11 cellular contexts compared by ENCODE assay signal in genomic region chr11:78562398-78562797, GRCh38. TPM values are rescaled to one million over a fixed set of nuclear protein-coding genes. Genes with fewer than 3 reads are reported as not detected.
DNase-seq lines count a peak whose midpoint lies in the region; ATAC-seq, FAIRE-seq and TF ChIP-seq lines count a peak whose summit lies in the region.
"Had no signal": no experiment of that assay in that cellular context is flagged by ENCODE, and none has a peak within 500 bp of the region (broad histone marks: within the 10 kb centered on the region; RNA-seq: fewer than 3 reads in every experiment).

No MANE protein-coding gene starts in this region.

- ATAC-seq in gastrocnemius medialis (no peak), HG02588 (IDR thresholded peaks at IDR 0.05; ENCODE audit: unreplicated experiment) (no peak), HG03520 (IDR thresholded peaks at IDR 0.05; ENCODE audit: unreplicated experiment) (no peak)
- ATAC-seq: left lobe of liver had no signal

- DNase-seq in M059J (ENCODE audit: low read depth) (peak; percentile 74), gastrocnemius medialis (no peak), posterior cingulate gyrus (no peak), small intestine (no peak)
- DNase-seq: central memory CD4-positive, alpha-beta T cell; NCI-H2029 treated with DMSO at 0.1 percent for 48 hours had no signal

- no peaks in the 10 kb centered on the region for H3K9me3 ChIP-seq in DOHH2 (ENCODE audit: control insufficient read depth, insufficient read depth, low read length)
- no peaks in the 10 kb centered on the region for H3K9me3 ChIP-seq in gastrocnemius medialis
- H3K9me3 ChIP-seq in small intestine (ENCODE audit: control insufficient read depth, low read depth), result no peaks in the 10 kb centered on the region

- H3K36me3 ChIP-seq in DOHH2 (ENCODE audit: control insufficient read depth, low read length) (peaks cover 72% of the 10 kb centered on the region), gastrocnemius medialis (peaks cover 0 to 12% of the 10 kb centered on the region in 2 donors), small intestine (ENCODE audit: control insufficient read depth in 2 of 2, insufficient read depth in 2 of 2, low read length in 2 of 2) (peaks cover 0 to 6% of the 10 kb centered on the region in 2 donors)

- intact Hi-C loops in gastrocnemius medialis (cut with DNase I; ENCODE audit: low total_unique reads), result loop anchor here (1.0 to 5.0 kb wide), 3 partner anchors 145 to 425 kb away; partner anchors contain the start of genes ALG8 and GAB2
- intact Hi-C loops in posterior cingulate gyrus (cut with DNase I), result loop anchor here (5.0 kb wide), 1 partner anchor 140 kb away; no protein-coding TSS in a partner anchor

- H3K4me1 ChIP-seq in DOHH2 (ENCODE audit: control insufficient read depth, low read length) (peaks cover 41% of the 10 kb centered on the region), gastrocnemius medialis (peaks cover 4 to 11% of the 10 kb centered on the region in 2 donors), small intestine (ENCODE audit: control insufficient read depth in 2 of 2, insufficient read depth in 1 of 2, low read depth in 1 of 2, low read length in 1 of 2) (peaks cover 3 to 9% of the 10 kb centered on the region in 2 donors)

- no peaks in the 10 kb centered on the region for H3K9me2 ChIP-seq in DOHH2 (replicated peaks; ENCODE audit: control insufficient read depth, low read length)

- FAIRE-seq in endometrium (lab: Jason Lieb, UNC) (peak; percentile 86), small intestine (lab: Jason Lieb, UNC) (no peak)

- in situ Hi-C loops in gastrocnemius medialis (cut with MboI; ENCODE audit: low sequenced_read_pairs in 4 of 4), result loop anchor here (5.0 to 25.0 kb wide), 5 partner anchors 145 to 425 kb away; partner anchors contain the start of genes ALG8 (in 3 of the 4) and GAB2 (in 3 of the 4)

- peak overlapping the region; percentile 21 for H3K4me2 ChIP-seq in DOHH2 (ENCODE audit: low read length)

- no peak for TF ChIP-seq POLR2A in gastrocnemius medialis (IDR thresholded peaks at IDR 0.05)

- TF ChIP-seq CTCF in DOHH2 (IDR thresholded peaks at IDR 0.05; ENCODE audit: low read depth, low read length, poor library complexity, severe bottlenecking) (no peak), gastrocnemius medialis (IDR thresholded peaks at IDR 0.05 in 4 of 5, conservative IDR thresholded peaks at IDR 0.05 in 1 of 5) (no peak)

- no peaks in the 10 kb centered on the region for H4K20me1 ChIP-seq in DOHH2 (ENCODE audit: control insufficient read depth, insufficient read depth, low read depth, low read length)

- H3K27me3 ChIP-seq in DOHH2 (ENCODE audit: control insufficient read depth, low read length) (no peaks in the 10 kb centered on the region), gastrocnemius medialis (no peaks in the 10 kb centered on the region), small intestine (ENCODE audit: control insufficient read depth in 2 of 2, insufficient read depth in 2 of 2, low read length in 2 of 2) (no peaks in the 10 kb centered on the region)

- H3K79me2 ChIP-seq in DOHH2 (ENCODE audit: control insufficient read depth, low read length), result peaks cover 57% of the 10 kb centered on the region

- no peak overlapping the region for H3K4me3 ChIP-seq in DOHH2 (ENCODE audit: low read length)
- no peak overlapping the region for H3K4me3 ChIP-seq in gastrocnemius medialis
- H3K4me3 ChIP-seq in small intestine (ENCODE audit: low read depth in 1 of 2, low read length in 2 of 2), result no peak overlapping the region

- 34 to 54% (median 39%) methylated on average over 3 of the region's 3 CpGs for WGBS in small intestine, 3 donors

- H3F3A ChIP-seq in DOHH2 (ENCODE audit: control insufficient read depth, insufficient read depth), result peaks cover 6% of the 10 kb centered on the region; the same call in 1 of the 2 replicates

- no peak overlapping the region for H3K27ac ChIP-seq in DOHH2 (ENCODE audit: low read depth, low read length)
- H3K27ac ChIP-seq in gastrocnemius medialis, result peak overlapping the region; percentile 6 to 65 (median 32)
- peak overlapping the region in 1 of 2 donors; percentile 66 for H3K27ac ChIP-seq in small intestine (ENCODE audit: low read depth in 1 of 2, low read length in 1 of 2)

RNA-seq across cellular contexts. Expression of gene NARS2, which starts 12.3 kb away (rescaled TPM):
- 17.4 and 23.4 TPM in 2 replicates for total RNA-seq in M059J (2014; rRNA removed; shearing (Covaris generic))
- total RNA-seq in gastrocnemius medialis, result 10 to 100 TPM; 12.9 to 29.1 (median 18.7) TPM
- 10 to 100 TPM in 1 of 3 donors, 1 to 10 TPM in 2; 8.1 to 21.8 (median 8.4) TPM for polyA plus RNA-seq in small intestine
